Comparison of ENCODE assay signal across 1 cellular context in genomic region chr12:92621312-92621711, GRCh38.
TF ChIP-seq lines count a peak whose summit lies in the region.

No MANE protein-coding gene starts in this region.

TF ChIP-seq in HepG2, 621 proteins besides CTCF, POLR2A, EP300 and RAD21 (continued from another document):
- no peak for TF ChIP-seq ARID4A (CRISPR knock-in tag; IDR thresholded peaks at IDR 0.05; ENCODE audit: borderline replicate concordance)
- no peak for TF ChIP-seq NR1H2 (CRISPR knock-in tag; IDR thresholded peaks at IDR 0.05; ENCODE audit: borderline replicate concordance, low read depth)
- TF ChIP-seq ZNF235 (CRISPR knock-in tag; IDR thresholded peaks at IDR 0.05; ENCODE audit: borderline replicate concordance) = no peak
- no peak for TF ChIP-seq SKI (IDR thresholded peaks at IDR 0.05; ENCODE audit: partially characterized antibody)
- TF ChIP-seq DPF2 (CRISPR knock-in tag; IDR thresholded peaks at IDR 0.05; ENCODE audit: borderline replicate concordance, low read depth) = no peak
